Comparison of ENCODE assay signal across 8 cellular contexts in the genomic region with DNA sequence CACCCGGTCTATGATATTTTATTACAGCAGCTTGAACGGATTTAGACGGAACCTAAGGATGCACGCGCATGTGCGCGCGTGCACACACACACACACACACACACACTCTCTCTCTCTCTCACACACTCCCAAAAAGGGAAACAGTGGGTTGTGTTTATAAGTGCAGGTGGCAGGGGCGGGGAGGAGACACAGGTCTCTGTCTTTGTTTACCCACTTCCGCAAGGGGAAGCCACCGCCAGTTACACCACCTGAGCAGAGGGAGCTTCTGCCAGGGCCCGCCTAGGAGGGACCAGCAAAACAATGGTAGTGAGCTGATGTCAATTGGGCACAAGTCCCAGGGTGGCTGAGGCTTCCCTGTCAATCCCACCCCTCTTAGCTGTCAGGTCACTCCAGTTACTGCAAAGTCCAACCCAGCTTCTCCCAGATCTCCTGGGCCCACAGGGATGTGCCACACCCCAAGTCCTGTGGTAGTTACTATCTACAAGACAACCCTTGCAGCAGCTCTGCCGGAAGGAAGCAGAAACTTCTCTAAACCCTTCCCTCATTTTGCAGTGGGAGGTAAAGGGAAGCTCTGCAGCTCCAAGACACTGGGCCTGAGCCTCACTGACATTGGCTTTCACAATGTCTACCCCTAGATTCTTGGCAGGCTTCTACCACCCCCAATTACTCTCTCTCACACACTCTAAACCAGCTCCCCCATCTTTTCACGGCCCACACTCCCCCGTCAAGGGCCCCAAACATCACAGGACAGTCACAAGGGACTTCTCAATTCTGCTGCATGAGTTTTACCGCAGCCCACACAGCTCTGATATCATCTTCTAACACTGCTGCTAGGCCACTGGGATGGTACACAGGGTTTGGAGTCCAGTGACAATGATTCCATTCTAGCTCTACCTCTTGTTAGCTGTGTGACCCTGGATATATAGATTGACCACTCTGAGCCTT. TPM values are rescaled to one million over a fixed set of nuclear protein-coding genes. Genes with fewer than 3 reads are reported as not detected.
A peak's percentile ranks its signal among the peaks of the same experiment; 100 is the strongest.
DNase-seq lines count a peak whose midpoint lies in the region; ATAC-seq and TF ChIP-seq lines count a peak whose summit lies in the region.

No MANE protein-coding gene starts in this region.

- POLR2A ChIA-PET in CD8-positive, alpha-beta memory T cell (lab: Charles Lee) = interaction anchor here (0.6 to 2.4 kb wide), 9 partner anchors 9 to 298 kb away, joined by 3 to 66 read pairs (median 5); a partner anchor contains a TSS
- POLR2A ChIA-PET in Caco-2 (lab: Charles Lee) = no interaction called here

- H3K4me1 Mint-ChIP-seq in CD8-positive, alpha-beta memory T cell = peaks cover 76 to 91% (median 85%) of the 10 kb centered on the region in 3 donors
- peaks cover 86% of the 10 kb centered on the region for H3K4me1 Mint-ChIP-seq in central memory CD8-positive, alpha-beta T cell
- H3K4me1 Mint-ChIP-seq in progenitor cell of endocrine pancreas (ENCODE audit: low read depth) (peaks cover 6% of the 10 kb centered on the region), Caco-2 (ENCODE audit: low read depth, unreplicated experiment) (peaks cover 20% of the 10 kb centered on the region)

- H3K36me3 Mint-ChIP-seq in CD8-positive, alpha-beta memory T cell = peaks cover 0 to 26% (median 5%) of the 10 kb centered on the region in 3 donors
- peaks cover 13% of the 10 kb centered on the region for H3K36me3 Mint-ChIP-seq in central memory CD8-positive, alpha-beta T cell (ENCODE audit: insufficient read depth)
- H3K36me3 Mint-ChIP-seq in progenitor cell of endocrine pancreas (ENCODE audit: insufficient read depth) (peaks cover 9% of the 10 kb centered on the region), Caco-2 (ENCODE audit: insufficient read depth, unreplicated experiment) (peaks cover 44% of the 10 kb centered on the region)

- intact Hi-C loops in Caco-2 (cut with micrococcal nuclease; ENCODE audit: unreplicated experiment) = loop anchor here (1.0 kb wide), 1 partner anchor 22 kb away; no protein-coding TSS in a partner anchor

- peak; percentile 64 to 93 (median 87) for DNase-seq in CD8-positive, alpha-beta memory T cell
- DNase-seq in T-helper 22 cell (ENCODE audit: low read depth) (peak; percentile 83), progenitor cell of endocrine pancreas (ENCODE audit: low spot score, unreplicated experiment) (no peak), Caco-2 (no peak), DMS79 treated with DMSO at 0.1 percent for 48 hours (lab: John Stamatoyannopoulos, UW) (no peak)
- peak; percentile 58 to 79 for DNase-seq in central memory CD8-positive, alpha-beta T cell (ENCODE audit: low spot score in 2 of 2)

- H3K9me3 ChIP-seq in CD8-positive, alpha-beta memory T cell (ENCODE audit: low read length) = no peaks in the 10 kb centered on the region
- H3K9me3 ChIP-seq in Caco-2 = peaks cover 6% of the 10 kb centered on the region

- H3K4me3 ChIP-seq in CD8-positive, alpha-beta memory T cell (ENCODE audit: low read length) = peak overlapping the region; percentile 54
- H3K4me3 ChIP-seq in Caco-2 (ENCODE audit: low read depth, low read length) = no peak overlapping the region

- H3K36me3 ChIP-seq in CD8-positive, alpha-beta memory T cell (ENCODE audit: insufficient read depth, low read length) = no peaks in the 10 kb centered on the region
- peaks cover 4% of the 10 kb centered on the region; the same call in 1 of the 2 replicates for H3K36me3 ChIP-seq in Caco-2 (ENCODE audit: control insufficient read depth, insufficient read depth, low read length)

- peak overlapping the region; percentile 85 to 94 (median 92) for H3K27ac Mint-ChIP-seq in CD8-positive, alpha-beta memory T cell
- H3K27ac Mint-ChIP-seq in central memory CD8-positive, alpha-beta T cell (ENCODE audit: low read depth) = peak overlapping the region; percentile 79
- H3K27ac Mint-ChIP-seq in progenitor cell of endocrine pancreas (peak overlapping the region; percentile 80), Caco-2 (ENCODE audit: unreplicated experiment) (no peak overlapping the region)

- ATAC-seq in GM19438 (IDR thresholded peaks at IDR 0.05; ENCODE audit: low read depth, unreplicated experiment) (peak; percentile 93), HG03460 (IDR thresholded peaks at IDR 0.05; ENCODE audit: unreplicated experiment) (peak; percentile 89)
- ATAC-seq in central memory CD8-positive, alpha-beta T cell (replicated peaks; ENCODE audit: extremely low read depth, poor library complexity, severe bottlenecking) = peak; percentile 92

- H3K27ac ChIP-seq in CD8-positive, alpha-beta memory T cell (ENCODE audit: low read depth, low read length) = peak overlapping the region; percentile 72

- BruUV-seq in Caco-2 (replicated peaks; lab: Mats Ljungman, UMichigan) = no TSS peak

- TF ChIP-seq CTCF in progenitor cell of endocrine pancreas (IDR thresholded peaks at IDR 0.05; ENCODE audit: unreplicated experiment) = no peak
- no peak for TF ChIP-seq CTCF in Caco-2 (IDR thresholded peaks at IDR 0.05; ENCODE audit: insufficient read depth in 1 of 2, low read depth in 1 of 2, low read length in 1 of 2, severe bottlenecking in 1 of 2, unreplicated experiment in 1 of 2)

- H3K27me3 ChIP-seq in CD8-positive, alpha-beta memory T cell (ENCODE audit: insufficient read depth, low read length, poor library complexity, severe bottlenecking) = no peaks in the 10 kb centered on the region
- H3K27me3 ChIP-seq in Caco-2 (replicated peaks; ENCODE audit: control insufficient read depth, insufficient read depth, low read length) = no peaks in the 10 kb centered on the region

- no peaks in the 10 kb centered on the region for H3K9me3 Mint-ChIP-seq in CD8-positive, alpha-beta memory T cell
- no peaks in the 10 kb centered on the region for H3K9me3 Mint-ChIP-seq in central memory CD8-positive, alpha-beta T cell
- H3K9me3 Mint-ChIP-seq in progenitor cell of endocrine pancreas (ENCODE audit: low read depth) (peaks cover 5% of the 10 kb centered on the region), Caco-2 (ENCODE audit: unreplicated experiment) (peaks cover 10% of the 10 kb centered on the region)

- H3K4me3 Mint-ChIP-seq in CD8-positive, alpha-beta memory T cell = peak overlapping the region; percentile 66 to 87 (median 75)
- peak overlapping the region; percentile 64 for H3K4me3 Mint-ChIP-seq in central memory CD8-positive, alpha-beta T cell
- H3K4me3 Mint-ChIP-seq in progenitor cell of endocrine pancreas (ENCODE audit: low read depth) = no peak overlapping the region
- H3K4me3 Mint-ChIP-seq in Caco-2 (ENCODE audit: unreplicated experiment) = no peak overlapping the region

- peaks cover 93% of the 10 kb centered on the region for H3K4me1 ChIP-seq in CD8-positive, alpha-beta memory T cell (ENCODE audit: insufficient read depth, low read length)
- 0 out of 2 replicates have a peak, but pooled peaks cover 5% of the 10 kb centered on the region for H3K4me1 ChIP-seq in Caco-2

- CTCF ChIA-PET in CD8-positive, alpha-beta memory T cell (lab: Charles Lee) = interaction anchor here (0.7 to 2.5 kb wide), 9 partner anchors 9 to 130 kb away, joined by 3 to 50 read pairs (median 6); a partner anchor contains a TSS
- CTCF ChIA-PET in Caco-2 (lab: Charles Lee) = no interaction called here

- H3K27me3 Mint-ChIP-seq in CD8-positive, alpha-beta memory T cell = no peaks in the 10 kb centered on the region
- no peaks in the 10 kb centered on the region for H3K27me3 Mint-ChIP-seq in central memory CD8-positive, alpha-beta T cell
- H3K27me3 Mint-ChIP-seq in progenitor cell of endocrine pancreas (no peaks in the 10 kb centered on the region), Caco-2 (ENCODE audit: insufficient read depth, unreplicated experiment) (no peaks in the 10 kb centered on the region)

RNA-seq across cellular contexts. Expression of a gene that starts 17.6 kb away (rescaled TPM):
- total RNA-seq in CD8-positive, alpha-beta memory T cell = 100 to 1,000 TPM; 211 to 217 TPM
- polyA plus RNA-seq in CD8-positive, alpha-beta memory T cell = 292 TPM
- total RNA-seq in progenitor cell of endocrine pancreas (120 and 126 TPM in 2 replicates), Caco-2 (2022) (316 and 327 TPM in 2 replicates)

RNA-seq across cellular contexts. Expression of a gene that starts 55.2 kb away (rescaled TPM):
- total RNA-seq in CD8-positive, alpha-beta memory T cell = not detected
- not detected for polyA plus RNA-seq in CD8-positive, alpha-beta memory T cell
- total RNA-seq in progenitor cell of endocrine pancreas = 0.79 and 1.6 TPM in 2 replicates
- not detected in 2 replicates for total RNA-seq in Caco-2 (2022)

Comparison
In these comparisons a context has a peak if more than half of its experiments do, and no peak if none do; other contexts are left out.
1. DNase-seq: peak in CD8-positive, alpha-beta memory T cell (5 of 5), T-helper 22 cell (single experiment) and central memory CD8-positive, alpha-beta T cell (2 of 2); none in progenitor cell of endocrine pancreas (single experiment), Caco-2 (0 of 2) and DMS79 treated with DMSO at 0.1 percent for 48 hours (single experiment).
2. H3K4me3 Mint-ChIP-seq: peak in CD8-positive, alpha-beta memory T cell (7 of 7) and central memory CD8-positive, alpha-beta T cell (single experiment); none in progenitor cell of endocrine pancreas (single experiment) and Caco-2 (single experiment).
3. Peak in every context shown above with its lines, with median percentiles within 50 percentile points of each other: ATAC-seq.